1 cellular context compared by ENCODE assay signal in the genomic region with DNA sequence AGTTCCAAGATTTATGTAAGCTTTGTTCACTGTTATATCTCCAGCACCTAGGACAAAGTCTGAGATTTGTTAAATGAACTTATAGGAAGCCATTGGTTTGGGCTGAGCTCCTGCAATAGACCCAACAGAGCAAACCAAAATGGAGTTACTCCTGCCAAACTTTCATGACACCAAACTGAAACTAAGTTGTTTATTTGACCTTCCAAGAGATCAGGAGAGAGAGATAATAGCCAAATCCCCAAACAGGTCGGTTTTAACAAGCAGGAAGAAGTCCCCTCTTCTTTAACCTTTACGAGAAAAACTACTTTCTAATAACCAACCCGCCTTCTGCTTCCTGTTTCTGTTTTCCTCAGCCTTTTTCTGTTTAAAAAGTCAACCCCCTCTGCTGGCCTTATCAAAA.
TF ChIP-seq lines count a peak whose summit lies in the region.

No MANE protein-coding gene starts in this region.

TF ChIP-seq in K562, 482 proteins besides CTCF, POLR2A, EP300 and RAD21 (continued from another document and continues in another):
- TF ChIP-seq ATF2 (CRISPR knock-in tag; IDR thresholded peaks at IDR 0.05) (no peak), ETV6 (IDR thresholded peaks at IDR 0.05; ENCODE audit: borderline replicate concordance in 1 of 2, low read depth in 2 of 2, low read length in 1 of 2) (no peak), ETV6 (CRISPR knock-in tag; IDR thresholded peaks at IDR 0.05; ENCODE audit: borderline replicate concordance) (no peak), ESRRA (IDR thresholded peaks at IDR 0.05; ENCODE audit: borderline replicate concordance, low read depth) (no peak), ZNF507 (tag; conservative IDR thresholded peaks at IDR 0.05) (peak; percentile 29; the same call in 1 of the 2 replicates), CBX5 (IDR thresholded peaks at IDR 0.05; ENCODE audit: borderline replicate concordance, low read depth) (no peak), ZNF707 (CRISPR knock-in tag; conservative IDR thresholded peaks at IDR 0.05) (no peak), DNMT1 (IDR thresholded peaks at IDR 0.05) (no peak), ZNF175 (CRISPR knock-in tag; IDR thresholded peaks at IDR 0.05; ENCODE audit: low read depth) (peak; percentile 52; the same call in 1 of the 2 replicates), HMGN3 (IDR thresholded peaks at IDR 0.05; ENCODE audit: borderline replicate concordance, extremely low read depth, insufficient read length, low read depth, low read length) (no peak), ETV1 (tag; conservative IDR thresholded peaks at IDR 0.05; ENCODE audit: low read depth) (peak; percentile 48; the same call in 1 of the 2 replicates), CBFB (CRISPR knock-in tag; IDR thresholded peaks at IDR 0.05) (no peak), ZNF197 (CRISPR knock-in tag; IDR thresholded peaks at IDR 0.05; ENCODE audit: low read depth) (no peak), ZNF217 (CRISPR knock-in tag; IDR thresholded peaks at IDR 0.05) (no peak), CREB3 (tag; conservative IDR thresholded peaks at IDR 0.05; ENCODE audit: low read depth) (peak; percentile 89), ZFP30 (CRISPR knock-in tag; IDR thresholded peaks at IDR 0.05; ENCODE audit: borderline replicate concordance) (no peak), ATF1 (CRISPR knock-in tag; IDR thresholded peaks at IDR 0.05) (no peak), ATF1 (tag; IDR thresholded peaks at IDR 0.05) (peak; percentile 12; the same call in 1 of the 2 replicates), NFIC (IDR thresholded peaks at IDR 0.05) (no peak), TAF15 (IDR thresholded peaks at IDR 0.05; ENCODE audit: low read depth, low read length) (no peak), RBFOX2 (IDR thresholded peaks at IDR 0.05; ENCODE audit: low read depth, low read length) (no peak), CHD7 (IDR thresholded peaks at IDR 0.05; ENCODE audit: low read depth, low read length) (no peak), RBM22 (IDR thresholded peaks at IDR 0.05; ENCODE audit: low read depth, low read length, poor library complexity, severe bottlenecking) (no peak), ZNF165 (CRISPR knock-in tag; IDR thresholded peaks at IDR 0.05; ENCODE audit: borderline replicate concordance) (no peak), ASH1L (IDR thresholded peaks at IDR 0.05; ENCODE audit: borderline replicate concordance, low read depth, partially characterized antibody) (no peak)
- TF ChIP-seq, protein P1, sequence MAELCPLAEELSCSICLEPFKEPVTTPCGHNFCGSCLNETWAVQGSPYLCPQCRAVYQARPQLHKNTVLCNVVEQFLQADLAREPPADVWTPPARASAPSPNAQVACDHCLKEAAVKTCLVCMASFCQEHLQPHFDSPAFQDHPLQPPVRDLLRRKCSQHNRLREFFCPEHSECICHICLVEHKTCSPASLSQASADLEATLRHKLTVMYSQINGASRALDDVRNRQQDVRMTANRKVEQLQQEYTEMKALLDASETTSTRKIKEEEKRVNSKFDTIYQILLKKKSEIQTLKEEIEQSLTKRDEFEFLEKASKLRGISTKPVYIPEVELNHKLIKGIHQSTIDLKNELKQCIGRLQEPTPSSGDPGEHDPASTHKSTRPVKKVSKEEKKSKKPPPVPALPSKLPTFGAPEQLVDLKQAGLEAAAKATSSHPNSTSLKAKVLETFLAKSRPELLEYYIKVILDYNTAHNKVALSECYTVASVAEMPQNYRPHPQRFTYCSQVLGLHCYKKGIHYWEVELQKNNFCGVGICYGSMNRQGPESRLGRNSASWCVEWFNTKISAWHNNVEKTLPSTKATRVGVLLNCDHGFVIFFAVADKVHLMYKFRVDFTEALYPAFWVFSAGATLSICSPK (IDR thresholded peaks at IDR 0.05; ENCODE audit: borderline replicate concordance) = no peak
- TF ChIP-seq, protein P2, sequence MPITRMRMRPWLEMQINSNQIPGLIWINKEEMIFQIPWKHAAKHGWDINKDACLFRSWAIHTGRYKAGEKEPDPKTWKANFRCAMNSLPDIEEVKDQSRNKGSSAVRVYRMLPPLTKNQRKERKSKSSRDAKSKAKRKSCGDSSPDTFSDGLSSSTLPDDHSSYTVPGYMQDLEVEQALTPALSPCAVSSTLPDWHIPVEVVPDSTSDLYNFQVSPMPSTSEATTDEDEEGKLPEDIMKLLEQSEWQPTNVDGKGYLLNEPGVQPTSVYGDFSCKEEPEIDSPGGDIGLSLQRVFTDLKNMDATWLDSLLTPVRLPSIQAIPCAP (CRISPR knock-in tag; IDR thresholded peaks at IDR 0.05; ENCODE audit: borderline replicate concordance) = no peak
- TF ChIP-seq, protein P3, sequence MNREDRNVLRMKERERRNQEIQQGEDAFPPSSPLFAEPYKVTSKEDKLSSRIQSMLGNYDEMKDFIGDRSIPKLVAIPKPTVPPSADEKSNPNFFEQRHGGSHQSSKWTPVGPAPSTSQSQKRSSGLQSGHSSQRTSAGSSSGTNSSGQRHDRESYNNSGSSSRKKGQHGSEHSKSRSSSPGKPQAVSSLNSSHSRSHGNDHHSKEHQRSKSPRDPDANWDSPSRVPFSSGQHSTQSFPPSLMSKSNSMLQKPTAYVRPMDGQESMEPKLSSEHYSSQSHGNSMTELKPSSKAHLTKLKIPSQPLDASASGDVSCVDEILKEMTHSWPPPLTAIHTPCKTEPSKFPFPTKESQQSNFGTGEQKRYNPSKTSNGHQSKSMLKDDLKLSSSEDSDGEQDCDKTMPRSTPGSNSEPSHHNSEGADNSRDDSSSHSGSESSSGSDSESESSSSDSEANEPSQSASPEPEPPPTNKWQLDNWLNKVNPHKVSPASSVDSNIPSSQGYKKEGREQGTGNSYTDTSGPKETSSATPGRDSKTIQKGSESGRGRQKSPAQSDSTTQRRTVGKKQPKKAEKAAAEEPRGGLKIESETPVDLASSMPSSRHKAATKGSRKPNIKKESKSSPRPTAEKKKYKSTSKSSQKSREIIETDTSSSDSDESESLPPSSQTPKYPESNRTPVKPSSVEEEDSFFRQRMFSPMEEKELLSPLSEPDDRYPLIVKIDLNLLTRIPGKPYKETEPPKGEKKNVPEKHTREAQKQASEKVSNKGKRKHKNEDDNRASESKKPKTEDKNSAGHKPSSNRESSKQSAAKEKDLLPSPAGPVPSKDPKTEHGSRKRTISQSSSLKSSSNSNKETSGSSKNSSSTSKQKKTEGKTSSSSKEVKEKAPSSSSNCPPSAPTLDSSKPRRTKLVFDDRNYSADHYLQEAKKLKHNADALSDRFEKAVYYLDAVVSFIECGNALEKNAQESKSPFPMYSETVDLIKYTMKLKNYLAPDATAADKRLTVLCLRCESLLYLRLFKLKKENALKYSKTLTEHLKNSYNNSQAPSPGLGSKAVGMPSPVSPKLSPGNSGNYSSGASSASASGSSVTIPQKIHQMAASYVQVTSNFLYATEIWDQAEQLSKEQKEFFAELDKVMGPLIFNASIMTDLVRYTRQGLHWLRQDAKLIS (CRISPR knock-in tag; IDR thresholded peaks at IDR 0.05) = no peak
- TF ChIP-seq, protein P4, sequence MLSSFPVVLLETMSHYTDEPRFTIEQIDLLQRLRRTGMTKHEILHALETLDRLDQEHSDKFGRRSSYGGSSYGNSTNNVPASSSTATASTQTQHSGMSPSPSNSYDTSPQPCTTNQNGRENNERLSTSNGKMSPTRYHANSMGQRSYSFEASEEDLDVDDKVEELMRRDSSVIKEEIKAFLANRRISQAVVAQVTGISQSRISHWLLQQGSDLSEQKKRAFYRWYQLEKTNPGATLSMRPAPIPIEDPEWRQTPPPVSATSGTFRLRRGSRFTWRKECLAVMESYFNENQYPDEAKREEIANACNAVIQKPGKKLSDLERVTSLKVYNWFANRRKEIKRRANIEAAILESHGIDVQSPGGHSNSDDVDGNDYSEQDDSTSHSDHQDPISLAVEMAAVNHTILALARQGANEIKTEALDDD (IDR thresholded peaks at IDR 0.05) = no peak
- TF ChIP-seq, protein P5, sequence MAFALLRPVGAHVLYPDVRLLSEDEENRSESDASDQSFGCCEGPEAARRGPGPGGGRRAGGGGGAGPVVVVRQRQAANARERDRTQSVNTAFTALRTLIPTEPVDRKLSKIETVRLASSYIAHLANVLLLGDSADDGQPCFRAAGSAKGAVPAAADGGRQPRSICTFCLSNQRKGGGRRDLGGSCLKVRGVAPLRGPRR (CRISPR knock-in tag; IDR thresholded peaks at IDR 0.05) = no peak
- TF ChIP-seq, protein P6, sequence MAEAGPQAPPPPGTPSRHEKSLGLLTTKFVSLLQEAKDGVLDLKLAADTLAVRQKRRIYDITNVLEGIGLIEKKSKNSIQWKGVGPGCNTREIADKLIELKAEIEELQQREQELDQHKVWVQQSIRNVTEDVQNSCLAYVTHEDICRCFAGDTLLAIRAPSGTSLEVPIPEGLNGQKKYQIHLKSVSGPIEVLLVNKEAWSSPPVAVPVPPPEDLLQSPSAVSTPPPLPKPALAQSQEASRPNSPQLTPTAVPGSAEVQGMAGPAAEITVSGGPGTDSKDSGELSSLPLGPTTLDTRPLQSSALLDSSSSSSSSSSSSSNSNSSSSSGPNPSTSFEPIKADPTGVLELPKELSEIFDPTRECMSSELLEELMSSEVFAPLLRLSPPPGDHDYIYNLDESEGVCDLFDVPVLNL (CRISPR knock-in tag; IDR thresholded peaks at IDR 0.05; ENCODE audit: low read depth) = no peak
